ENCODE assay signal across 24 cellular contexts in the genomic region with DNA sequence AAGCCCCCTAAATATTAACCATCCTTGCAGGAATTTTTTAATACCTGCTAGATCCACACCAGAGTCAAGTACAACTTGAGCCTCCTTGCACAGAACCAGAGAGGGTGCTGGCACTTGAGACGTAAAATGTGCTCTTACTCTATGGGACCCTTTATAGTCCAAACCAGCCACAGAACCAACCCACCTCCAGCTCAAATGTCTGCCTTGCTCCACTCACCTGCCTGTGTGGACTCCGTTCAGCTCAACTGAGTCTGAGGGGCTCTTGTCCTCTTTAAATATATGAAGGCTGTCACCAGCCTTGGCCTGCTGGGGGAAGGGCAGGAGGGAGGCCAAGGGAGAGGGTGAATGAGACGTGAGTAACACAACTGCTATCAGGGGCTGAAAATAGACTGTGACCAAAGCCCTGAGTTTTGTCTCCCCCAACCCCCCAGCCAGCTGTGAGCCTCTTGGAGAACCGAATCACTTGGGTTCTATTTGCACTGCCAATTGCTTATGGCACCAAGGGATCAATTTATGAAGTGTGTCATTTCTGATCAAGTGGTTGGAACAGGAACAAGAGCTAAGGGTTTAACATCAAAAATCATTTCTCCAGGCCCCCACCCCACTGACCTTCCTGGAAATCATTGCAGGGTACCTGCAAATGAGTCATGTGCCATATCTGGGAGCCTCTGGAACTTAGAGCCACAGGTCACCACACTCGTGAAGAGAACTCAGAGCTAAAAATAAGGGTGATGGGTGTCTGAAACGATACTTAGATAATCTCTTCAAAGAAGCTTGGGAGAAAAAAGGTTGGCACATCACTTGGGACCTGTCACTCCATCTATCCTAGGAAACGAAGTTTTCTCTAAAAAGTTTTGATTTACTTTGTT. TPM values are rescaled to one million over a fixed set of nuclear protein-coding genes. Genes with fewer than 3 reads are reported as not detected.
DNase-seq lines count a peak whose midpoint lies in the region; ATAC-seq, FAIRE-seq and TF ChIP-seq lines count a peak whose summit lies in the region.
"Had no signal": no experiment of that assay in that cellular context is flagged by ENCODE, and none has a peak within 500 bp of the region (broad histone marks: within the 10 kb centered on the region; RNA-seq: fewer than 3 reads in every experiment).

Gene CSRP3 (minus strand): TSS at position 247 of the 869 bp plus-strand sequence. CDS start 9,535 bp downstream, outside the sequence.

- no peak within 1 kb of the TSS for H3K9ac ChIP-seq in IMR-90 (ENCODE audit: low read depth, low read length)
- H3K9ac ChIP-seq in K562 (ENCODE audit: insufficient read depth in 1 of 2, low read depth in 2 of 2, low read length in 2 of 2), result peak within 1 kb of the TSS in 1 of 2 experiments; percentile 4; a peak in 1 of 4 replicates

- TF ChIP-seq EP300 in K562 (IDR thresholded peaks at IDR 0.05; ENCODE audit: low read length), result no peak
- TF ChIP-seq EP300 in sigmoid colon (IDR thresholded peaks at IDR 0.05), result no peak

- H3K9me1 ChIP-seq in IMR-90 (ENCODE audit: insufficient read depth, low read length) (no peaks in the 10 kb centered on the region), K562 (ENCODE audit: control insufficient read depth, insufficient read depth, low read length) (no peaks in the 10 kb centered on the region)

- no peak within 1 kb of the TSS for H2AK9ac ChIP-seq in IMR-90 (replicated peaks; ENCODE audit: low read depth, low read length, poor library complexity)

- no peak within 1 kb of the TSS for H2AK5ac ChIP-seq in IMR-90 (ENCODE audit: low read depth, low read length)

- H4K8ac ChIP-seq in IMR-90 (ENCODE audit: low read depth in 2 of 2, low read length in 2 of 2), result no peak within 1 kb of the TSS

- H3K4me2 ChIP-seq in IMR-90 (ENCODE audit: low read depth, low read length) (no peak within 1 kb of the TSS), K562 (ENCODE audit: insufficient read depth, low read length) (no peak within 1 kb of the TSS)
- H3K4me2 ChIP-seq: A549 had no signal

- H3K27ac ChIP-seq in IMR-90 (ENCODE audit: insufficient read depth, low read length) (no peak within 1 kb of the TSS), K562 (ENCODE audit: extremely low read depth, low read depth, low read length) (no peak within 1 kb of the TSS), right cardiac atrium (ENCODE audit: low read length) (peak within 1 kb of the TSS; percentile 96), sigmoid colon (no peak within 1 kb of the TSS), upper lobe of right lung (no peak within 1 kb of the TSS)
- H3K27ac ChIP-seq: A549, C4-2B, pancreas, SJSA1 had no signal

- TF ChIP-seq CTCF in IMR-90 (conservative IDR thresholded peaks at IDR 0.05; ENCODE audit: low read depth, low read length) (no peak), K562 (IDR thresholded peaks at IDR 0.05 in 2 of 3, conservative IDR thresholded peaks at IDR 0.05 in 1 of 3; ENCODE audit: insufficient read depth in 2 of 3, low read depth in 1 of 3, low read length in 3 of 3) (no peak), sigmoid colon (IDR thresholded peaks at IDR 0.05) (no peak), upper lobe of right lung (IDR thresholded peaks at IDR 0.05) (no peak)

- H3K79me2 ChIP-seq in K562 (ENCODE audit: control insufficient read depth, insufficient read depth, low read length), result no peaks in the 10 kb centered on the region

- no peak for TF ChIP-seq RAD21 in IMR-90 (IDR thresholded peaks at IDR 0.05; ENCODE audit: low read length)
- TF ChIP-seq RAD21 in K562 (CRISPR knock-in tag; conservative IDR thresholded peaks at IDR 0.05 in 1 of 2, IDR thresholded peaks at IDR 0.05 in 1 of 2), result no peak

- no TSS peak for BruUV-seq in IMR-90 (replicated peaks; lab: Mats Ljungman, UMichigan)
- BruUV-seq in K562 (replicated peaks; lab: Mats Ljungman, UMichigan), result no TSS peak

- TF ChIP-seq POLR2A in IMR-90 (IDR thresholded peaks at IDR 0.05; ENCODE audit: low read depth, low read length) (no peak), K562 (conservative IDR thresholded peaks at IDR 0.05) (no peak), sigmoid colon (IDR thresholded peaks at IDR 0.05) (no peak)

- H2AFZ ChIP-seq in IMR-90 (replicated peaks; ENCODE audit: low read length, poor library complexity), result peak within 1 kb of the TSS; percentile 54
- H2AFZ ChIP-seq in K562 (ENCODE audit: low read depth, low read length), result no peak within 1 kb of the TSS

- peak; percentile 35 for DNase-seq in A172 (ENCODE audit: low spot score)
- peak; percentile 31 for DNase-seq in IMR-90
- DNase-seq in K562 (ENCODE audit: extremely low read depth in 1 of 4, low spot score in 3 of 4), result no peak
- DNase-seq in right cardiac atrium, result peak; percentile 37 to 73 (median 71)
- no peak for DNase-seq in sigmoid colon
- no peak for DNase-seq in upper lobe of right lung
- no peak for DNase-seq in NOMO-1 treated with DMSO at 0.1 percent for 48 hours (lab: John Stamatoyannopoulos, UW; ENCODE audit: unreplicated experiment)
- no peak for DNase-seq in kidney tubule cell (ENCODE audit: low spot score)
- DNase-seq: activated CD4-positive, CD25-positive, alpha-beta regulatory T cell; activated CD8-positive, alpha-beta T cell treated with anti-CD3 and anti-CD28 coated beads, Interleukin-2, amount 10 ng/mL, durations not matched to agents 7 days and 5 days; activated T-cell treated with anti-CD3 and anti-CD28 coated beads, Interleukin-2, amount 50 U/mL, for 48 hours; effector memory CD4-positive, alpha-beta T cell; naive thymus-derived CD8-positive, alpha-beta T cell; NCI-H1048; NCI-H2107; NCI-H510A treated with DMSO at 0.1 percent for 48 hours; pancreas; stimulated activated CD4-positive, alpha-beta T cell treated with anti-CD3 and anti-CD28 coated beads, Interleukin-2, amount 100 ng/mL, for 24 hours; trophoblast cell had no signal

- H3K4me3 ChIP-seq in IMR-90 (ENCODE audit: insufficient read depth, low read depth, low read length), result no peak within 1 kb of the TSS
- no peak within 1 kb of the TSS for H3K4me3 ChIP-seq in K562
- H3K4me3 ChIP-seq in right cardiac atrium (ENCODE audit: low read length), result peak within 1 kb of the TSS; percentile 67
- no peak within 1 kb of the TSS for H3K4me3 ChIP-seq in sigmoid colon
- no peak within 1 kb of the TSS for H3K4me3 ChIP-seq in upper lobe of right lung
- H3K4me3 ChIP-seq: A549, pancreas, SJSA1 had no signal

- H3K9me3 ChIP-seq in IMR-90 (ENCODE audit: control insufficient read depth, insufficient read depth, low read length) (no peaks in the 10 kb centered on the region), K562 (replicated peaks; ENCODE audit: control insufficient read depth, insufficient read depth, low read depth, low read length) (no peaks in the 10 kb centered on the region), right cardiac atrium (ENCODE audit: control insufficient read depth, low read length) (no peaks in the 10 kb centered on the region), sigmoid colon (no peaks in the 10 kb centered on the region), upper lobe of right lung (no peaks in the 10 kb centered on the region)
- H3K9me3 ChIP-seq: A549, pancreas, SJSA1 had no signal

- H3K4me1 ChIP-seq in IMR-90 (ENCODE audit: control insufficient read depth, insufficient read depth, low read length) (peaks cover 4% of the 10 kb centered on the region; the same call in 1 of the 2 replicates), K562 (replicated peaks in 1 of 2; ENCODE audit: control insufficient read depth in 2 of 2, insufficient read depth in 2 of 2, low read length in 2 of 2) (no peaks in the 10 kb centered on the region; a peak in 1 of 5 replicates), right cardiac atrium (ENCODE audit: control insufficient read depth, insufficient read depth, low read length) (no peaks in the 10 kb centered on the region), sigmoid colon (no peaks in the 10 kb centered on the region), upper lobe of right lung (peaks cover 6% of the 10 kb centered on the region)
- H3K4me1 ChIP-seq: A549, pancreas, SJSA1 had no signal

- no peak within 1 kb of the TSS for H2BK5ac ChIP-seq in IMR-90 (ENCODE audit: low read depth, low read length, poor library complexity, severe bottlenecking)

- H3K36me3 ChIP-seq in IMR-90 (ENCODE audit: control insufficient read depth, insufficient read depth, low read length), result no peaks in the 10 kb centered on the region
- H3K36me3 ChIP-seq in K562 (ENCODE audit: control insufficient read depth, insufficient read depth, low read length), result no peaks in the 10 kb centered on the region
- no peaks in the 10 kb centered on the region for H3K36me3 ChIP-seq in sigmoid colon
- H3K36me3 ChIP-seq in upper lobe of right lung, result no peaks in the 10 kb centered on the region
- H3K36me3 ChIP-seq: pancreas, SJSA1 had no signal

- H3K4ac ChIP-seq in IMR-90 (ENCODE audit: low read depth, low read length), result no peak within 1 kb of the TSS

- H4K5ac ChIP-seq in IMR-90 (ENCODE audit: low read depth, low read length), result no peak within 1 kb of the TSS

- intact Hi-C loops in IMR-90 (cut with micrococcal nuclease) (no loop called here), K562 (cut with micrococcal nuclease) (no loop called here), right cardiac atrium (cut with DNase I) (no loop called here), sigmoid colon (cut with DNase I) (no loop called here), upper lobe of right lung (cut with DNase I) (no loop called here)

- H4K91ac ChIP-seq in IMR-90 (ENCODE audit: insufficient read depth, low read depth, low read length), result no peak within 1 kb of the TSS

- no peak within 1 kb of the TSS for H3K23ac ChIP-seq in IMR-90 (ENCODE audit: low read depth, low read length)

- no peak within 1 kb of the TSS for H2BK15ac ChIP-seq in IMR-90 (ENCODE audit: low read depth, low read length)

- no peak within 1 kb of the TSS for H3K56ac ChIP-seq in IMR-90 (ENCODE audit: extremely low read depth, insufficient read depth, low read length)

- no peaks in the 10 kb centered on the region for H3K79me1 ChIP-seq in IMR-90 (ENCODE audit: low read depth in 1 of 2, low read length in 2 of 2)

- H3K14ac ChIP-seq in IMR-90 (replicated peaks; ENCODE audit: low read depth, low read length), result no peak within 1 kb of the TSS

- H3K27me3 ChIP-seq in IMR-90 (ENCODE audit: control insufficient read depth, insufficient read depth, low read length), result peaks cover 5% of the 10 kb centered on the region
- H3K27me3 ChIP-seq in K562 (ENCODE audit: control insufficient read depth in 2 of 2, insufficient read depth in 2 of 2, low read length in 2 of 2), result peaks cover 17 to 21% of the 10 kb centered on the region in 2 experiments; a peak in 4 of 5 replicates
- no peaks in the 10 kb centered on the region for H3K27me3 ChIP-seq in right cardiac atrium (ENCODE audit: control insufficient read depth, insufficient read depth)
- no peaks in the 10 kb centered on the region for H3K27me3 ChIP-seq in sigmoid colon
- no peaks in the 10 kb centered on the region for H3K27me3 ChIP-seq in upper lobe of right lung
- H3K27me3 ChIP-seq: pancreas, SJSA1 had no signal

- H3K18ac ChIP-seq in IMR-90 (ENCODE audit: low read depth, low read length), result no peak within 1 kb of the TSS

- ATAC-seq in IMR-90 (ENCODE audit: low read depth), result no peak
- no peak; the same call in 2 of the 3 replicates for ATAC-seq in K562
- ATAC-seq in right cardiac atrium, result peak; percentile 88 to 92
- ATAC-seq in upper lobe of right lung, result no peak
- ATAC-seq: A549; activated CD8-positive, alpha-beta T cell treated with anti-CD3 and anti-CD28 coated beads, Interleukin-2, amount 10 ng/mL, durations not matched to agents 7 days and 5 days; naive thymus-derived CD8-positive, alpha-beta T cell; pancreas had no signal

- no peak within 1 kb of the TSS for H2BK120ac ChIP-seq in IMR-90 (ENCODE audit: low read depth, low read length)

- in situ Hi-C loops in IMR-90 (cut with MboI; ENCODE audit: low sequenced_read_pairs) (no loop called here), K562 (cut with MboI) (no loop called here)

- H4K20me1 ChIP-seq in IMR-90 (ENCODE audit: insufficient read depth, low read length), result no peaks in the 10 kb centered on the region
- no peaks in the 10 kb centered on the region for H4K20me1 ChIP-seq in K562 (replicated peaks; ENCODE audit: control insufficient read depth, insufficient read depth, low read length)

- CTCF ChIA-PET in IMR-90 (lab: Yijun Ruan, JAX) (interaction anchor here (0.6 kb wide), 1 partner anchor 686 kb away, joined by 3 read pairs; no protein-coding TSS in a partner anchor), K562 (lab: Yijun Ruan, JAX; ENCODE audit: low intra/inter-chr PET ratio) (no interaction called here)

- dilution Hi-C loops in IMR-90 (cut with HindIII; ENCODE audit: low sequenced_read_pairs, unreplicated experiment), result no loop called here

- no peak for FAIRE-seq in K562 (lab: Jason Lieb, UNC)
- FAIRE-seq: A549, pancreas had no signal

- no CpG with 5 or more reads among the region's 7 CpGs for WGBS in IMR-90 (ENCODE audit: extremely low coverage in 2 of 2, insufficient read length in 1 of 2), 2 experiments
- 5% methylated on average over 7 of the region's 7 CpGs for WGBS in K562 (ENCODE audit: insufficient coverage, low coverage, missing lambda C conversion rate)
- 59% methylated on average over 7 of the region's 7 CpGs for WGBS in right cardiac atrium
- WGBS in sigmoid colon, 2 donors, result 86 to 90% methylated on average over 7 of the region's 7 CpGs

- POLR2A ChIA-PET in IMR-90 (lab: Charles Lee; ENCODE audit: unreplicated experiment) (no interaction called here), K562 (lab: Yijun Ruan, JAX) (interaction anchor here (1.1 kb wide), 1 partner anchor 8 kb away, joined by 3 read pairs; no protein-coding TSS in a partner anchor)

- H2BK20ac ChIP-seq in IMR-90 (ENCODE audit: low read depth, low read length), result no peak within 1 kb of the TSS

RNA-seq across cellular contexts. Expression of gene CSRP3, which starts in this region (rescaled TPM):
- total RNA-seq in A172 (2014; rRNA removed; shearing (Covaris generic)), result not detected in 2 replicates
- total RNA-seq in IMR-90 (2012; rRNA removed) (not detected in 2 replicates), K562 (2014; rRNA removed) (not detected in 2 replicates), K562 (2014; rRNA removed; fragmentation: Illumina TruSeq; extraction: Trizol) (not detected in 2 replicates), K562 (2015; rRNA removed; fragmentation: Illumina TruSeq; extraction: Trizol) (0.14 TPM in 1 of 2 replicates, not detected in the other), K562 (2021) (not detected in 2 replicates), right cardiac atrium (1,000 to 10,000 TPM; 1,004 to 2,037 (median 1,403) TPM), sigmoid colon (not detected), upper lobe of right lung (not detected)
- polyA plus RNA-seq in IMR-90 (2012; rRNA removed) (not detected in 2 replicates), K562 (2011; rRNA removed) (not detected in 2 replicates), K562 (2014; fragmentation: Illumina TruSeq; extraction: Trizol) (not detected in 2 replicates), K562 (2014; fragmentation: Nextera tagmentation; extraction: Ambion mirVana) (not detected), K562 (2014; rRNA removed) (not detected in 2 replicates), right cardiac atrium (2,317 TPM), sigmoid colon (1 to 10 TPM in 2 of 3 donors, under 1 TPM in 1; 0.66 to 1.2 (median 1.2) TPM)
- polyA plus RNA-seq in IMR-90 (2012; cell fraction: cytosol; rRNA removed), result 0.13 TPM in 1 of 2 replicates, not detected in the other
- not detected in 2 replicates for polyA plus RNA-seq in IMR-90 (2012; cell fraction: nucleus; rRNA removed; ENCODE audit: low replicate concordance)
- total RNA-seq in K562 (2011; cell fraction: chromatin; rRNA removed; ENCODE audit: low replicate concordance), result not detected in 2 replicates
- total RNA-seq in K562 (2011; cell fraction: nucleolus; rRNA removed), result not detected in 2 replicates
- total RNA-seq in K562 (2011; cell fraction: nucleoplasm; rRNA removed), result not detected in 2 replicates
- polyA plus RNA-seq in K562 (2011; cell fraction: cytosol; rRNA removed), result not detected in 2 replicates
- not detected in 2 replicates for polyA plus RNA-seq in K562 (2011; cell fraction: nucleus; rRNA removed)
- 0.28 TPM in 1 of 2 replicates, not detected in the other for polyA plus RNA-seq in K562 (2012)
- polyA minus RNA-seq in K562 (2011; rRNA and poly(A)+ RNA removed), result not detected in 2 replicates
- not detected in 2 replicates for polyA minus RNA-seq in K562 (2011; cell fraction: cytosol; rRNA and poly(A)+ RNA removed)
- polyA minus RNA-seq in K562 (2011; cell fraction: nucleus; rRNA and poly(A)+ RNA removed), result not detected in 2 replicates
- total RNA-seq: activated CD8-positive, alpha-beta T cell treated with anti-CD3 and anti-CD28 coated beads, Interleukin-2, amount 10 ng/mL, durations not matched to agents 7 days and 5 days; lung microvascular endothelial cell; naive thymus-derived CD8-positive, alpha-beta T cell; SJSA1; T-helper 2 cell treated with Interferon-gamma antibody and Interleukin-4, amounts not matched to agents 100 ng/mL and 5 ng/mL, for 36 hours had no signal
- polyA plus RNA-seq: A549; naive thymus-derived CD8-positive, alpha-beta T cell had no signal

Comparison
In these comparisons a context has a peak if more than half of its experiments do, and no peak if none do; other contexts are left out.
1. RNA of gene CSRP3 (total RNA-seq): 1,004 to 2,037 TPM in right cardiac atrium; not detected in A172, not detected in IMR-90, 0.14 TPM in K562, not detected in sigmoid colon and not detected in upper lobe of right lung (single experiment); every median in the first group is over 100 times any median in the second.
2. RNA of gene CSRP3 (polyA plus RNA-seq): 2,317 TPM in right cardiac atrium (single experiment); 0.66 to 1.2 TPM in sigmoid colon, 0.13 TPM in IMR-90 and 0.28 TPM in K562; every median in the first group is over 1,000 times any median in the second.
3. Peak in DNase-seq in A172; RNA of the gene not detected or under 1 TPM.
4. Peak in DNase-seq in IMR-90; RNA of the gene not detected or under 1 TPM.
5. DNase-seq: peak in right cardiac atrium (3 of 3); none in K562 (0 of 4), sigmoid colon (single experiment), upper lobe of right lung (single experiment), NOMO-1 treated with DMSO at 0.1 percent for 48 hours (single experiment) and kidney tubule cell (single experiment).
6. ATAC-seq: peak in right cardiac atrium (2 of 2); none in IMR-90 (single experiment), K562 (single experiment) and upper lobe of right lung (single experiment).